In the genomic region with DNA sequence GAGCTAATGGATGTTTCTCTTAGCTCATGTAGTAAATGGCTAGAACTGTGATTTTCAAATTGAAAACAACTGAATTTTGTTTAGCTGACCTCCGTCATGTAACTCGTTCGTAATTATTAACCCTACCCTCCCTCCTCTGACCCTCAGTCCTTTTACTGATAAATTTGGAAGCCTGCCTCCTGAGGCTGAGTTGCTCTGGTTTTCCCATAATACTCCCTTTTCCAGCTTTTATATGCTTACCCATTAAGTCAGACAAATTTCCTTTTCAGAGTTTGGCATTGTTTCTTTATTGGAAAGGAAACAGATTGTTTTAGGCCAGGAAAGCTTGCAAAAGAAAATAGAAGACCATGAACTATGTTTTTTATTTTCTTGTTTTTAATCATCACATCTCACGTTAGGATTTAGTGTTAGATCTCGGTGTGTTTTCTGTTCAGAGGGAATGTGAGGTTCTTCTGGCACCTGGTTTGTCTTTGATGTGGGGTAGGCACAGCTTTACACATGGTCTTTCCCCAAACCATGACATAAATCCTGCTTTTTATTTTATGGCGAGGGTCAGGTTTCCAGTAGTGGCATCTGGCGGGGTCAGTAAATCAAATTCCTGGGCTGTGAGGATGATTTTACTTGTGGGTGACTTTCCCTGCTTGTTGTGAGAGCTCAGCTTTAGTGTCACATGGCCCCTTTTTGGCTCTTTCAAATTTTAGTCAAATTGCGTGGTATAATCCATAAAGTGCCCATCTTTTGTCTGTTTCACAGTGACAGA, we compare ENCODE assay signal across 20 cellular contexts. TPM values are rescaled to one million over a fixed set of nuclear protein-coding genes. Genes with fewer than 3 reads are reported as not detected.
DNase-seq lines count a peak whose midpoint lies in the region; ATAC-seq and TF ChIP-seq lines count a peak whose summit lies in the region.
"Had no signal": no experiment of that assay in that cellular context is flagged by ENCODE, and none has a peak within 500 bp of the region (broad histone marks: within the 10 kb centered on the region; RNA-seq: fewer than 3 reads in every experiment).

No MANE protein-coding gene starts in this region.

- DNase-seq in DMS 273 (lab: John Stamatoyannopoulos, UW; ENCODE audit: unreplicated experiment) (peak; percentile 76), DMS 273 treated with DMSO at 0.1 percent for 48 hours (lab: John Stamatoyannopoulos, UW) (no peak), esophagus muscularis mucosa (ENCODE audit: extremely low spot score) (no peak), myocyte (ENCODE audit: low read depth) (peak; percentile 48), uterus (no peak), NCI-H446 treated with DMSO at 0.1 percent for 48 hours (lab: John Stamatoyannopoulos, UW) (no peak), NCI-H1694 treated with DMSO at 0.1 percent for 48 hours (lab: John Stamatoyannopoulos, UW) (no peak)
- DNase-seq: activated CD4-positive, alpha-beta T cell treated with anti-CD3 and anti-CD28 coated beads, Interleukin-2, amount 10 ng/mL, durations not matched to agents 24 days and 14 days; amygdala; CD8-positive, alpha-beta T cell; dorsolateral prefrontal cortex; GDM1; naive thymus-derived CD8-positive, alpha-beta T cell; NCI-H1092; NCI-H2227 treated with DMSO at 0.1 percent for 48 hours; T-helper 2 cell had no signal

- H3K36me3 ChIP-seq in esophagus muscularis mucosa (no peaks in the 10 kb centered on the region), uterus (no peaks in the 10 kb centered on the region)
- H3K36me3 ChIP-seq: HAP-1 had no signal

- H3K9me3 ChIP-seq in esophagus muscularis mucosa (no peaks in the 10 kb centered on the region), uterus (no peaks in the 10 kb centered on the region)
- H3K9me3 ChIP-seq: HAP-1 had no signal

- TF ChIP-seq POLR2A in esophagus muscularis mucosa (IDR thresholded peaks at IDR 0.05; ENCODE audit: low read depth) (no peak), uterus (IDR thresholded peaks at IDR 0.05) (no peak)

- peak overlapping the region in 1 of 4 donors; percentile 8 for H3K4me3 ChIP-seq in esophagus muscularis mucosa
- no peak overlapping the region for H3K4me3 ChIP-seq in uterus
- H3K4me3 ChIP-seq: dorsolateral prefrontal cortex, HAP-1 had no signal

- intact Hi-C loops in esophagus muscularis mucosa (cut with DNase I), result no loop called here
- intact Hi-C loops in uterus (cut with DNase I; ENCODE audit: low total_unique reads), result no loop called here

- ATAC-seq in GM19455 (IDR thresholded peaks at IDR 0.05; ENCODE audit: unreplicated experiment), result no peak
- ATAC-seq: CD8-positive, alpha-beta T cell; naive thymus-derived CD8-positive, alpha-beta T cell; Panc1 had no signal

- H3K27ac ChIP-seq in esophagus muscularis mucosa (replicated peaks in 1 of 4) (peak overlapping the region; percentile 32 to 55 (median 46)), uterus (peak overlapping the region; percentile 34 to 60)
- H3K27ac ChIP-seq: 22Rv1 had no signal

- H3K4me1 ChIP-seq in esophagus muscularis mucosa, result peaks cover 22 to 51% (median 28%) of the 10 kb centered on the region in 4 donors
- H3K4me1 ChIP-seq in uterus, result no peaks in the 10 kb centered on the region
- H3K4me1 ChIP-seq: HAP-1 had no signal

- WGBS in esophagus muscularis mucosa, result 62% methylated on average over 8 of the region's 8 CpGs

- TF ChIP-seq CTCF in esophagus muscularis mucosa (IDR thresholded peaks at IDR 0.05), result no peak
- no peak for TF ChIP-seq CTCF in uterus (IDR thresholded peaks at IDR 0.05)

- no peak for TF ChIP-seq EP300 in esophagus muscularis mucosa (IDR thresholded peaks at IDR 0.05)

- H3K27me3 ChIP-seq in esophagus muscularis mucosa (no peaks in the 10 kb centered on the region), uterus (no peaks in the 10 kb centered on the region)

RNA-seq across cellular contexts. Expression of a gene that starts 24.5 kb away (rescaled TPM):
- total RNA-seq in esophagus muscularis mucosa (10 to 100 TPM; 30.7 to 61.8 (median 47.6) TPM), myocyte (1.2 and 5.3 TPM in 2 replicates), uterus (100 to 1,000 TPM in 1 of 4 donors, 10 to 100 TPM in 3; 17.4 to 264 (median 28.1) TPM)
- 7.6 TPM for polyA plus RNA-seq in myocyte (2012)
- total RNA-seq: activated CD4-positive, alpha-beta T cell treated with anti-CD3 and anti-CD28 coated beads, Interleukin-2, amount 10 ng/mL, durations not matched to agents 24 days and 14 days; CD8-positive, alpha-beta T cell; naive thymus-derived CD8-positive, alpha-beta T cell had no signal

Comparison
In these comparisons a context has a peak if more than half of its experiments do, and no peak if none do; other contexts are left out.
1. DNase-seq: peak in DMS 273 (single experiment) and myocyte (single experiment); none in DMS 273 treated with DMSO at 0.1 percent for 48 hours (single experiment), esophagus muscularis mucosa (single experiment), uterus (0 of 2), NCI-H446 treated with DMSO at 0.1 percent for 48 hours (single experiment) and NCI-H1694 treated with DMSO at 0.1 percent for 48 hours (single experiment).